ENCODE assay signal across 17 cellular contexts in the genomic region with DNA sequence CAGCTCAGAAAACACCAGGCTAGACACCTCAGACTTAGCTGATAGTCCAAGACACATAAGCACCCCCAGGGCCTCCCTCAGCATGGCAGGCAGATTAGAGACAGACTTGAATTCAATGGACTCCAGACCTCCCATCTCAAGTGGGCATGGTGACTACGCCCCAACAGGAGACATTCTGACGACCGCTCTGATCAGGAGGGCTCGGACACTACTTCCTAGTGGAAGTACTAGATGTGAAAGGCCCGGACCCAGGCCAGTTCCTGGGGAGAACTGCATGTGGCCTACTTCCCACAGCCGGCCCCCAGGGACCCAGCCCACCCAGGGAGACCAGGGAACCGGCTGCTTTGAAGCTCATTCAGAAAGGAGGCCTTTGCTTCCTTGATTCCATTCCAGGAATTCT.
"Had no signal": no experiment of that assay in that cellular context is flagged by ENCODE, and none has a peak within 500 bp of the region (broad histone marks: within the 10 kb centered on the region; RNA-seq: fewer than 3 reads in every experiment).

No MANE protein-coding gene starts in this region.

- ATAC-seq: activated naive CD4-positive, alpha-beta T cell treated with anti-CD3 and anti-CD28 coated beads, Interleukin-2, amount 50 U/mL, for 72 hours; activated T-cell treated with anti-CD3 and anti-CD28 coated beads, Interleukin-2, amount 50 U/mL, for 72 hours; mucosa of descending colon; naive thymus-derived CD4-positive, alpha-beta T cell had no signal

- H3K27me3 Mint-ChIP-seq: naive thymus-derived CD4-positive, alpha-beta T cell; stimulated activated naive CD8-positive, alpha-beta T cell treated with anti-CD3 and anti-CD28 coated beads, Interleukin-15, Interleukin-2, amounts not matched to agents 100 ng/mL and 50 ng/mL, for 24 hours; type B pancreatic cell had no signal

- H3K36me3 Mint-ChIP-seq: activated naive CD4-positive, alpha-beta T cell treated with anti-CD3 and anti-CD28 coated beads, Interleukin-2, amount 50 U/mL, for 72 hours; type B pancreatic cell had no signal

- H3K4me3 ChIP-seq: adrenal gland, esophagus muscularis mucosa, mucosa of descending colon had no signal

- H3K9me3 ChIP-seq: adrenal gland, esophagus muscularis mucosa, mucosa of descending colon had no signal

- DNase-seq: activated CD4-positive, alpha-beta T cell treated with anti-CD3 and anti-CD28 coated beads for 1 hour; activated effector memory CD4-positive, alpha-beta T cell treated with anti-CD3 and anti-CD28 coated beads, Interleukin-2, amount 50 U/mL, for 16 hours; activated T-cell treated with anti-CD3 and anti-CD28 coated beads, Interleukin-2, amount 50 U/mL, for 72 hours; adrenal gland; effector CD4-positive, alpha-beta T cell; islet precursor cell; mesenchymal stem cell; mucosa of descending colon; naive thymus-derived CD4-positive, alpha-beta T cell; retina; stimulated activated CD4-positive, alpha-beta T cell treated with anti-CD3 and anti-CD28 coated beads, Interleukin-2, amount 100 ng/mL, for 24 hours; T-helper 2 cell; WERI-Rb-1 had no signal

- H3K4me3 Mint-ChIP-seq: activated T-cell treated with anti-CD3 and anti-CD28 coated beads, Interleukin-2, amount 50 U/mL, for 72 hours; naive thymus-derived CD4-positive, alpha-beta T cell; stimulated activated naive CD8-positive, alpha-beta T cell treated with anti-CD3 and anti-CD28 coated beads, Interleukin-15, Interleukin-2, amounts not matched to agents 100 ng/mL and 50 ng/mL, for 24 hours; type B pancreatic cell had no signal

- H3K9me3 Mint-ChIP-seq: activated naive CD4-positive, alpha-beta T cell treated with anti-CD3 and anti-CD28 coated beads, Interleukin-2, amount 50 U/mL, for 72 hours; activated T-cell treated with anti-CD3 and anti-CD28 coated beads, Interleukin-2, amount 50 U/mL, for 72 hours; naive thymus-derived CD4-positive, alpha-beta T cell; stimulated activated naive CD8-positive, alpha-beta T cell treated with anti-CD3 and anti-CD28 coated beads, Interleukin-15, Interleukin-2, amounts not matched to agents 100 ng/mL and 50 ng/mL, for 24 hours; type B pancreatic cell had no signal

- H3K4me1 Mint-ChIP-seq: naive thymus-derived CD4-positive, alpha-beta T cell had no signal

- H3K27ac Mint-ChIP-seq: activated T-cell treated with anti-CD3 and anti-CD28 coated beads, Interleukin-2, amount 50 U/mL, for 72 hours; stimulated activated naive CD8-positive, alpha-beta T cell treated with anti-CD3 and anti-CD28 coated beads, Interleukin-15, Interleukin-2, amounts not matched to agents 100 ng/mL and 50 ng/mL, for 24 hours; type B pancreatic cell had no signal

- H3K27me3 ChIP-seq: adrenal gland, esophagus muscularis mucosa had no signal

- H3K27ac ChIP-seq: WERI-Rb-1 had no signal

- H3K36me3 ChIP-seq: adrenal gland, esophagus muscularis mucosa had no signal
